Comparison of ENCODE assay signal across 1 cellular context in the genomic region with DNA sequence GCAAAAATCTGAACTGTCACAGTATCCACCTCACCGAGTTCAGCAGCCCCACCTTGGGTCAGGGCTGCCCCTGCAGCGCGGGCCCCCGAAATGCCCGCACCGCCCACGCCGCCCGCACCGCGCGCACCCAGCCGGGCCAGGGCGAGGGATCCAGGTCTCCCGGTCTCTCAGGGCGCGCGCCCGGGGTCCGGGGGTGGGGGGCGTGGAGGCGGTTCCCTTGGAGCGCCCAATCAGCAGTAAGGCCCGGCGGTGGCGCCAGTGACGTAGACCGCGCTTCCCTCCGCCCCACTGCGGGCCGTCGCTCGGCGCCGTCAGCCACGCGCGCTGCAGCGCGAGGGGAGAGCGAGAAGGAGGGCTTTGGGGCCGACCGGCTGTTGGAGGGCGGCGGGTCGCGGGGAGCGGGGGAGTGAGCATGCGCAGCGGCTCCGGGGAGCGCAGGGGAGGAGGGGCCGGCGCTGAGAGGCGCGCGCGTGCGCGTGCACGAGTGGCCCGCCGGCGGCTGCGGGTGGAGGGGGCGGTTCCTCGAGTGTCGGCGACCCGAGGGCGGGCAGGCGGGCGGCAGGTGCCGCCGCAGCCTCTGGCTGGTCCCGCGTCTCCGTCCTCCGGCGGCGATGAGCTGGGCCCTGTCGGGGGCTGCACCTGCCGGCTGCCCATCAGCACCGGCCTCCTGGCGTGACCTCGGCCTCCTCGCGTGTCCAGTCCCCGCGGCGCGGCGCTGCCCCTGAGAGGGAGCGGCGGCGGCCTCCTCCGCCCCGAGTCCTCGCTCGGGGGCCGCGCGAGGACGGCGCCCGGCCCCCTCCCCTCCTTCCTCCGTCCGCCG.
TF ChIP-seq lines count a peak whose summit lies in the region.

A gene with protein sequence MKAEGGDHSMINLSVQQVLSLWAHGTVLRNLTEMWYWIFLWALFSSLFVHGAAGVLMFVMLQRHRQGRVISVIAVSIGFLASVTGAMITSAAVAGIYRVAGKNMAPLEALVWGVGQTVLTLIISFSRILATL (plus strand): TSS at position 521 of the 820 bp plus-strand sequence. CDS start 529 bp downstream, outside the sequence.

TF ChIP-seq in GM12878, 131 proteins besides CTCF, POLR2A, EP300 and RAD21 (continued from another document and continues in another):
- TF ChIP-seq, protein P1, sequence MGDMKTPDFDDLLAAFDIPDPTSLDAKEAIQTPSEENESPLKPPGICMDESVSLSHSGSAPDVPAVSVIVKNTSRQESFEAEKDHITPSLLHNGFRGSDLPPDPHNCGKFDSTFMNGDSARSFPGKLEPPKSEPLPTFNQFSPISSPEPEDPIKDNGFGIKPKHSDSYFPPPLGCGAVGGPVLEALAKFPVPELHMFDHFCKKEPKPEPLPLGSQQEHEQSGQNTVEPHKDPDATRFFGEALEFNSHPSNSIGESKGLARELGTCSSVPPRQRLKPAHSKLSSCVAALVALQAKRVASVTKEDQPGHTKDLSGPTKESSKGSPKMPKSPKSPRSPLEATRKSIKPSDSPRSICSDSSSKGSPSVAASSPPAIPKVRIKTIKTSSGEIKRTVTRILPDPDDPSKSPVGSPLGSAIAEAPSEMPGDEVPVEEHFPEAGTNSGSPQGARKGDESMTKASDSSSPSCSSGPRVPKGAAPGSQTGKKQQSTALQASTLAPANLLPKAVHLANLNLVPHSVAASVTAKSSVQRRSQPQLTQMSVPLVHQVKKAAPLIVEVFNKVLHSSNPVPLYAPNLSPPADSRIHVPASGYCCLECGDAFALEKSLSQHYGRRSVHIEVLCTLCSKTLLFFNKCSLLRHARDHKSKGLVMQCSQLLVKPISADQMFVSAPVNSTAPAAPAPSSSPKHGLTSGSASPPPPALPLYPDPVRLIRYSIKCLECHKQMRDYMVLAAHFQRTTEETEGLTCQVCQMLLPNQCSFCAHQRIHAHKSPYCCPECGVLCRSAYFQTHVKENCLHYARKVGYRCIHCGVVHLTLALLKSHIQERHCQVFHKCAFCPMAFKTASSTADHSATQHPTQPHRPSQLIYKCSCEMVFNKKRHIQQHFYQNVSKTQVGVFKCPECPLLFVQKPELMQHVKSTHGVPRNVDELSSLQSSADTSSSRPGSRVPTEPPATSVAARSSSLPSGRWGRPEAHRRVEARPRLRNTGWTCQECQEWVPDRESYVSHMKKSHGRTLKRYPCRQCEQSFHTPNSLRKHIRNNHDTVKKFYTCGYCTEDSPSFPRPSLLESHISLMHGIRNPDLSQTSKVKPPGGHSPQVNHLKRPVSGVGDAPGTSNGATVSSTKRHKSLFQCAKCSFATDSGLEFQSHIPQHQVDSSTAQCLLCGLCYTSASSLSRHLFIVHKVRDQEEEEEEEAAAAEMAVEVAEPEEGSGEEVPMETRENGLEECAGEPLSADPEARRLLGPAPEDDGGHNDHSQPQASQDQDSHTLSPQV (IDR thresholded peaks at IDR 0.05) = no peak
- TF ChIP-seq, protein P2, sequence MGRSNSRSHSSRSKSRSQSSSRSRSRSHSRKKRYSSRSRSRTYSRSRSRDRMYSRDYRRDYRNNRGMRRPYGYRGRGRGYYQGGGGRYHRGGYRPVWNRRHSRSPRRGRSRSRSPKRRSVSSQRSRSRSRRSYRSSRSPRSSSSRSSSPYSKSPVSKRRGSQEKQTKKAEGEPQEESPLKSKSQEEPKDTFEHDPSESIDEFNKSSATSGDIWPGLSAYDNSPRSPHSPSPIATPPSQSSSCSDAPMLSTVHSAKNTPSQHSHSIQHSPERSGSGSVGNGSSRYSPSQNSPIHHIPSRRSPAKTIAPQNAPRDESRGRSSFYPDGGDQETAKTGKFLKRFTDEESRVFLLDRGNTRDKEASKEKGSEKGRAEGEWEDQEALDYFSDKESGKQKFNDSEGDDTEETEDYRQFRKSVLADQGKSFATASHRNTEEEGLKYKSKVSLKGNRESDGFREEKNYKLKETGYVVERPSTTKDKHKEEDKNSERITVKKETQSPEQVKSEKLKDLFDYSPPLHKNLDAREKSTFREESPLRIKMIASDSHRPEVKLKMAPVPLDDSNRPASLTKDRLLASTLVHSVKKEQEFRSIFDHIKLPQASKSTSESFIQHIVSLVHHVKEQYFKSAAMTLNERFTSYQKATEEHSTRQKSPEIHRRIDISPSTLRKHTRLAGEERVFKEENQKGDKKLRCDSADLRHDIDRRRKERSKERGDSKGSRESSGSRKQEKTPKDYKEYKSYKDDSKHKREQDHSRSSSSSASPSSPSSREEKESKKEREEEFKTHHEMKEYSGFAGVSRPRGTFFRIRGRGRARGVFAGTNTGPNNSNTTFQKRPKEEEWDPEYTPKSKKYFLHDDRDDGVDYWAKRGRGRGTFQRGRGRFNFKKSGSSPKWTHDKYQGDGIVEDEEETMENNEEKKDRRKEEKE (IDR thresholded peaks at IDR 0.05) = no peak
- TF ChIP-seq SMC3 (IDR thresholded peaks at IDR 0.05; ENCODE audit: borderline replicate concordance, low read length) = no peak
- TF ChIP-seq RFX5 (IDR thresholded peaks at IDR 0.05; ENCODE audit: low read depth, low read length) = peak; percentile 77
- TF ChIP-seq, protein P3, sequence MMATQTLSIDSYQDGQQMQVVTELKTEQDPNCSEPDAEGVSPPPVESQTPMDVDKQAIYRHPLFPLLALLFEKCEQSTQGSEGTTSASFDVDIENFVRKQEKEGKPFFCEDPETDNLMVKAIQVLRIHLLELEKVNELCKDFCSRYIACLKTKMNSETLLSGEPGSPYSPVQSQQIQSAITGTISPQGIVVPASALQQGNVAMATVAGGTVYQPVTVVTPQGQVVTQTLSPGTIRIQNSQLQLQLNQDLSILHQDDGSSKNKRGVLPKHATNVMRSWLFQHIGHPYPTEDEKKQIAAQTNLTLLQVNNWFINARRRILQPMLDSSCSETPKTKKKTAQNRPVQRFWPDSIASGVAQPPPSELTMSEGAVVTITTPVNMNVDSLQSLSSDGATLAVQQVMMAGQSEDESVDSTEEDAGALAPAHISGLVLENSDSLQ (IDR thresholded peaks at IDR 0.05) = 0 out of 2 replicates have a peak, but pooled peaks have one; percentile 43
- TF ChIP-seq SRF (IDR thresholded peaks at IDR 0.05; ENCODE audit: low read depth in 2 of 2, low read length in 2 of 2) = no peak
- TF ChIP-seq SMAD1 (IDR thresholded peaks at IDR 0.05; ENCODE audit: low read depth, partially characterized antibody) = no peak
- TF ChIP-seq, protein P4, sequence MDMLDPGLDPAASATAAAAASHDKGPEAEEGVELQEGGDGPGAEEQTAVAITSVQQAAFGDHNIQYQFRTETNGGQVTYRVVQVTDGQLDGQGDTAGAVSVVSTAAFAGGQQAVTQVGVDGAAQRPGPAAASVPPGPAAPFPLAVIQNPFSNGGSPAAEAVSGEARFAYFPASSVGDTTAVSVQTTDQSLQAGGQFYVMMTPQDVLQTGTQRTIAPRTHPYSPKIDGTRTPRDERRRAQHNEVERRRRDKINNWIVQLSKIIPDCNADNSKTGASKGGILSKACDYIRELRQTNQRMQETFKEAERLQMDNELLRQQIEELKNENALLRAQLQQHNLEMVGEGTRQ (IDR thresholded peaks at IDR 0.05; ENCODE audit: borderline replicate concordance, low read depth, low read length) = no peak
- peak; percentile 36; the same call in 1 of the 2 replicates for TF ChIP-seq SREBF2 (IDR thresholded peaks at IDR 0.05; ENCODE audit: low read length)
- no peak for TF ChIP-seq NR2C1 (IDR thresholded peaks at IDR 0.05)
- TF ChIP-seq SREBF1 (IDR thresholded peaks at IDR 0.05; ENCODE audit: low read length) = no peak
- TF ChIP-seq CEBPB (IDR thresholded peaks at IDR 0.05; ENCODE audit: borderline replicate concordance in 1 of 2, low read depth in 2 of 2, low read length in 2 of 2) = no peak
- peak; percentile 47; the same call in 1 of the 2 replicates for TF ChIP-seq SMARCA5 (IDR thresholded peaks at IDR 0.05)
- TF ChIP-seq, protein P5, sequence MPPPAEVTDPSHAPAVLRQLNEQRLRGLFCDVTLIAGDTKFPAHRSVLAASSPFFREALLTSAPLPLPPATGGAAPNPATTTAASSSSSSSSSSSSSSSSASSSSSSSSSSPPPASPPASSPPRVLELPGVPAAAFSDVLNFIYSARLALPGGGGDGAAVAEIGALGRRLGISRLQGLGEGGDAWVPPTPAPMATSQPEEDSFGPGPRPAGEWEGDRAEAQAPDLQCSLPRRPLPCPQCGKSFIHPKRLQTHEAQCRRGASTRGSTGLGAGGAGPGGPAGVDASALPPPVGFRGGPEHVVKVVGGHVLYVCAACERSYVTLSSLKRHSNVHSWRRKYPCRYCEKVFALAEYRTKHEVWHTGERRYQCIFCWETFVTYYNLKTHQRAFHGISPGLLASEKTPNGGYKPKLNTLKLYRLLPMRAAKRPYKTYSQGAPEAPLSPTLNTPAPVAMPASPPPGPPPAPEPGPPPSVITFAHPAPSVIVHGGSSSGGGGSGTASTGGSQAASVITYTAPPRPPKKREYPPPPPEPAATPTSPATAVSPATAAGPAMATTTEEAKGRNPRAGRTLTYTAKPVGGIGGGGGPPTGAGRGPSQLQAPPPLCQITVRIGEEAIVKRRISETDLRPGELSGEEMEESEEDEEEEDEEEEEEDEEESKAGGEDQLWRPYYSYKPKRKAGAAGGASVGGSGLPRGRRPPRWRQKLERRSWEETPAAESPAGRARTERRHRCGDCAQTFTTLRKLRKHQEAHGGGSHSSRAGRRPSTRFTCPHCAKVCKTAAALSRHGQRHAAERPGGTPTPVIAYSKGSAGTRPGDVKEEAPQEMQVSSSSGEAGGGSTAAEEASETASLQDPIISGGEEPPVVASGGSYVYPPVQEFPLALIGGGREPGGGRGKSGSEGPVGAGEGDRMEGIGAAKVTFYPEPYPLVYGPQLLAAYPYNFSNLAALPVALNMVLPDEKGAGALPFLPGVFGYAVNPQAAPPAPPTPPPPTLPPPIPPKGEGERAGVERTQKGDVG (CRISPR knock-in tag; IDR thresholded peaks at IDR 0.05) = no peak
- TF ChIP-seq ZZZ3 (IDR thresholded peaks at IDR 0.05; ENCODE audit: control insufficient read depth, insufficient read length, low read depth) = no peak
- TF ChIP-seq, protein P6, sequence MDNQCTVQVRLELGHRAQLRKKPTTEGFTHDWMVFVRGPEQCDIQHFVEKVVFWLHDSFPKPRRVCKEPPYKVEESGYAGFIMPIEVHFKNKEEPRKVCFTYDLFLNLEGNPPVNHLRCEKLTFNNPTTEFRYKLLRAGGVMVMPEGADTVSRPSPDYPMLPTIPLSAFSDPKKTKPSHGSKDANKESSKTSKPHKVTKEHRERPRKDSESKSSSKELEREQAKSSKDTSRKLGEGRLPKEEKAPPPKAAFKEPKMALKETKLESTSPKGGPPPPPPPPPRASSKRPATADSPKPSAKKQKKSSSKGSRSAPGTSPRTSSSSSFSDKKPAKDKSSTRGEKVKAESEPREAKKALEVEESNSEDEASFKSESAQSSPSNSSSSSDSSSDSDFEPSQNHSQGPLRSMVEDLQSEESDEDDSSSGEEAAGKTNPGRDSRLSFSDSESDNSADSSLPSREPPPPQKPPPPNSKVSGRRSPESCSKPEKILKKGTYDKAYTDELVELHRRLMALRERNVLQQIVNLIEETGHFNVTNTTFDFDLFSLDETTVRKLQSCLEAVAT (IDR thresholded peaks at IDR 0.05) = no peak
- peak; percentile 86 for TF ChIP-seq IKZF1 (conservative IDR thresholded peaks at IDR 0.05)
- TF ChIP-seq SUZ12 (IDR thresholded peaks at IDR 0.05; ENCODE audit: unreplicated experiment) = no peak
- TF ChIP-seq ETV6 (conservative IDR thresholded peaks at IDR 0.05 in 1 of 2, IDR thresholded peaks at IDR 0.05 in 1 of 2; ENCODE audit: borderline replicate concordance in 1 of 2, low read depth in 1 of 2) = no peak
- TF ChIP-seq, protein P7, sequence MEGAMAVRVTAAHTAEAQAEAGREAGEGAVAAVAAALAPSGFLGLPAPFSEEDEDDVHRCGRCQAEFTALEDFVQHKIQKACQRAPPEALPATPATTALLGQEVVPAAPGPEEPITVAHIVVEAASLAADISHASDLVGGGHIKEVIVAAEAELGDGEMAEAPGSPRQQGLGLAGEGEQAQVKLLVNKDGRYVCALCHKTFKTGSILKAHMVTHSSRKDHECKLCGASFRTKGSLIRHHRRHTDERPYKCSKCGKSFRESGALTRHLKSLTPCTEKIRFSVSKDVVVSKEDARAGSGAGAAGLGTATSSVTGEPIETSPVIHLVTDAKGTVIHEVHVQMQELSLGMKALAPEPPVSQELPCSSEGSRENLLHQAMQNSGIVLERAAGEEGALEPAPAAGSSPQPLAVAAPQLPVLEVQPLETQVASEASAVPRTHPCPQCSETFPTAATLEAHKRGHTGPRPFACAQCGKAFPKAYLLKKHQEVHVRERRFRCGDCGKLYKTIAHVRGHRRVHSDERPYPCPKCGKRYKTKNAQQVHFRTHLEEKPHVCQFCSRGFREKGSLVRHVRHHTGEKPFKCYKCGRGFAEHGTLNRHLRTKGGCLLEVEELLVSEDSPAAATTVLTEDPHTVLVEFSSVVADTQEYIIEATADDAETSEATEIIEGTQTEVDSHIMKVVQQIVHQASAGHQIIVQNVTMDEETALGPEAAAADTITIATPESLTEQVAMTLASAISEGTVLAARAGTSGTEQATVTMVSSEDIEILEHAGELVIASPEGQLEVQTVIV (IDR thresholded peaks at IDR 0.05; ENCODE audit: borderline replicate concordance, partially characterized antibody) = peak; percentile 67
- TF ChIP-seq, protein P8, sequence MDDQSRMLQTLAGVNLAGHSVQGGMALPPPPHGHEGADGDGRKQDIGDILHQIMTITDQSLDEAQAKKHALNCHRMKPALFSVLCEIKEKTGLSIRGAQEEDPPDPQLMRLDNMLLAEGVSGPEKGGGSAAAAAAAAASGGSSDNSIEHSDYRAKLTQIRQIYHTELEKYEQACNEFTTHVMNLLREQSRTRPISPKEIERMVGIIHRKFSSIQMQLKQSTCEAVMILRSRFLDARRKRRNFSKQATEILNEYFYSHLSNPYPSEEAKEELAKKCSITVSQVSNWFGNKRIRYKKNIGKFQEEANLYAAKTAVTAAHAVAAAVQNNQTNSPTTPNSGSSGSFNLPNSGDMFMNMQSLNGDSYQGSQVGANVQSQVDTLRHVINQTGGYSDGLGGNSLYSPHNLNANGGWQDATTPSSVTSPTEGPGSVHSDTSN (IDR thresholded peaks at IDR 0.05; ENCODE audit: insufficient replicate concordance, low read depth, low read length) = no peak
- TF ChIP-seq ZNF274 (IDR thresholded peaks at IDR 0.05; ENCODE audit: insufficient read depth, insufficient read length) = no peak
- TF ChIP-seq LARP7 (IDR thresholded peaks at IDR 0.05) = peak; percentile 86
- TF ChIP-seq ZNF384 (IDR thresholded peaks at IDR 0.05; ENCODE audit: borderline replicate concordance, low read depth, low read length) = no peak
- peak; percentile 93 for TF ChIP-seq GATAD2B (conservative IDR thresholded peaks at IDR 0.05; ENCODE audit: low read depth)
- no peak for TF ChIP-seq NR2C2 (IDR thresholded peaks at IDR 0.05; ENCODE audit: borderline replicate concordance, control insufficient read depth, insufficient read length, low read depth)
- TF ChIP-seq GABPA (IDR thresholded peaks at IDR 0.05; ENCODE audit: low read depth) = no peak
- TF ChIP-seq, protein P9, sequence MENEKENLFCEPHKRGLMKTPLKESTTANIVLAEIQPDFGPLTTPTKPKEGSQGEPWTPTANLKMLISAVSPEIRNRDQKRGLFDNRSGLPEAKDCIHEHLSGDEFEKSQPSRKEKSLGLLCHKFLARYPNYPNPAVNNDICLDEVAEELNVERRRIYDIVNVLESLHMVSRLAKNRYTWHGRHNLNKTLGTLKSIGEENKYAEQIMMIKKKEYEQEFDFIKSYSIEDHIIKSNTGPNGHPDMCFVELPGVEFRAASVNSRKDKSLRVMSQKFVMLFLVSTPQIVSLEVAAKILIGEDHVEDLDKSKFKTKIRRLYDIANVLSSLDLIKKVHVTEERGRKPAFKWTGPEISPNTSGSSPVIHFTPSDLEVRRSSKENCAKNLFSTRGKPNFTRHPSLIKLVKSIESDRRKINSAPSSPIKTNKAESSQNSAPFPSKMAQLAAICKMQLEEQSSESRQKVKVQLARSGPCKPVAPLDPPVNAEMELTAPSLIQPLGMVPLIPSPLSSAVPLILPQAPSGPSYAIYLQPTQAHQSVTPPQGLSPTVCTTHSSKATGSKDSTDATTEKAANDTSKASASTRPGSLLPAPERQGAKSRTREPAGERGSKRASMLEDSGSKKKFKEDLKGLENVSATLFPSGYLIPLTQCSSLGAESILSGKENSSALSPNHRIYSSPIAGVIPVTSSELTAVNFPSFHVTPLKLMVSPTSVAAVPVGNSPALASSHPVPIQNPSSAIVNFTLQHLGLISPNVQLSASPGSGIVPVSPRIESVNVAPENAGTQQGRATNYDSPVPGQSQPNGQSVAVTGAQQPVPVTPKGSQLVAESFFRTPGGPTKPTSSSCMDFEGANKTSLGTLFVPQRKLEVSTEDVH (IDR thresholded peaks at IDR 0.05; ENCODE audit: low read depth, partially characterized antibody) = no peak
- TF ChIP-seq POLR2AphosphoS2 (IDR thresholded peaks at IDR 0.05; ENCODE audit: low read depth, low read length) = no peak; the same call in 1 of the 2 replicates
